ENCODE assay signal across 9 cellular contexts in genomic region chr10:89367529-89367928, GRCh38. TPM values are rescaled to one million over a fixed set of nuclear protein-coding genes. Genes with fewer than 3 reads are reported as not detected.
DNase-seq lines count a peak whose midpoint lies in the region; ATAC-seq, FAIRE-seq and TF ChIP-seq lines count a peak whose summit lies in the region.
"Had no signal": no experiment of that assay in that cellular context is flagged by ENCODE, and none has a peak within 500 bp of the region (broad histone marks: within the 10 kb centered on the region; RNA-seq: fewer than 3 reads in every experiment).

No MANE protein-coding gene starts in this region.

- 52% methylated on average over 4 of the region's 4 CpGs for WGBS in right cardiac atrium

- H3K4me1 ChIP-seq in right cardiac atrium (ENCODE audit: control insufficient read depth, insufficient read depth, low read length) (peaks cover 14% of the 10 kb centered on the region), gastrocnemius medialis (peaks cover 0 to 12% of the 10 kb centered on the region in 2 donors)

- no peaks in the 10 kb centered on the region for H3K27me3 ChIP-seq in right cardiac atrium (ENCODE audit: control insufficient read depth, insufficient read depth)
- no peaks in the 10 kb centered on the region for H3K27me3 ChIP-seq in gastrocnemius medialis

- H3K9me3 ChIP-seq in right cardiac atrium (ENCODE audit: control insufficient read depth, low read length) (no peaks in the 10 kb centered on the region), gastrocnemius medialis (no peaks in the 10 kb centered on the region)

- intact Hi-C loops in right cardiac atrium (cut with DNase I) (no loop called here), gastrocnemius medialis (cut with DNase I; ENCODE audit: low total_unique reads) (no loop called here)

- DNase-seq in GM12865 (ENCODE audit: low read depth) (peak; percentile 88), right cardiac atrium (no peak), urothelium cell line (ENCODE audit: low spot score) (no peak), SK-N-DZ (ENCODE audit: low spot score) (no peak), HK-2 (ENCODE audit: unreplicated experiment) (no peak), gastrocnemius medialis (no peak)
- DNase-seq: NCI-H446 had no signal

- TF ChIP-seq POLR2A in gastrocnemius medialis (IDR thresholded peaks at IDR 0.05) = no peak

- H3K27ac ChIP-seq in right cardiac atrium (ENCODE audit: low read length) = peak overlapping the region; percentile 23
- H3K27ac ChIP-seq in gastrocnemius medialis = no peak overlapping the region

- ATAC-seq in GM19467 (IDR thresholded peaks at IDR 0.05; ENCODE audit: unreplicated experiment) (peak; percentile 54), HG03432 (IDR thresholded peaks at IDR 0.05; ENCODE audit: unreplicated experiment) (peak; percentile 76), right cardiac atrium (peak in 1 of 2 donors; percentile 50), gastrocnemius medialis (no peak)

- H3K4me3 ChIP-seq in GM12865 (ENCODE audit: low read depth, low read length) = no peak overlapping the region
- no peak overlapping the region for H3K4me3 ChIP-seq in right cardiac atrium (ENCODE audit: low read length)
- no peak overlapping the region for H3K4me3 ChIP-seq in gastrocnemius medialis

- no peaks in the 10 kb centered on the region for H3K36me3 ChIP-seq in gastrocnemius medialis

- no peak for FAIRE-seq in urothelium cell line (lab: Jason Lieb, UNC)

- no peak for TF ChIP-seq CTCF in GM12865 (IDR thresholded peaks at IDR 0.05; ENCODE audit: insufficient read depth, low read depth, low read length, missing control alignments)
- TF ChIP-seq CTCF in gastrocnemius medialis (IDR thresholded peaks at IDR 0.05 in 4 of 5, conservative IDR thresholded peaks at IDR 0.05 in 1 of 5) = no peak

- in situ Hi-C loops in gastrocnemius medialis (cut with MboI; ENCODE audit: low sequenced_read_pairs in 4 of 4) = no loop called here

RNA-seq across cellular contexts. Expression of gene IFIT1B, which starts 10.3 kb away (rescaled TPM):
- total RNA-seq in right cardiac atrium (not detected), gastrocnemius medialis (not detected)
- polyA plus RNA-seq in right cardiac atrium = not detected
- polyA plus RNA-seq in SK-N-DZ (2014; cell fraction: cytosol; rRNA removed) = not detected in 2 replicates
- not detected in 2 replicates for polyA plus RNA-seq in SK-N-DZ (2014; cell fraction: nucleus; rRNA removed)

RNA-seq across cellular contexts. Expression of gene IFIT1, which starts 24.9 kb away (rescaled TPM):
- total RNA-seq in right cardiac atrium (10 to 100 TPM; 12.6 to 41.2 (median 29.0) TPM), gastrocnemius medialis (1 to 10 TPM; 1.8 to 8.9 (median 3.0) TPM)
- polyA plus RNA-seq in right cardiac atrium = 35.9 TPM
- polyA plus RNA-seq in SK-N-DZ (2014; cell fraction: cytosol; rRNA removed) = not detected in 2 replicates
- polyA plus RNA-seq in SK-N-DZ (2014; cell fraction: nucleus; rRNA removed) = 0.12 TPM in 1 of 2 replicates, not detected in the other

RNA-seq across cellular contexts. Expression of gene IFIT3, which starts 39.7 kb away (rescaled TPM):
- total RNA-seq in right cardiac atrium (10 to 100 TPM in 3 of 4 donors, 1 to 10 TPM in 1; 8.1 to 14.9 (median 13.7) TPM), gastrocnemius medialis (1 to 10 TPM; 2.2 to 8.9 (median 3.7) TPM)
- polyA plus RNA-seq in right cardiac atrium = 10.2 TPM
- polyA plus RNA-seq in SK-N-DZ (2014; cell fraction: cytosol; rRNA removed) = not detected in 2 replicates
- polyA plus RNA-seq in SK-N-DZ (2014; cell fraction: nucleus; rRNA removed) = not detected in 2 replicates

RNA-seq across cellular contexts. Expression of gene IFIT5, which starts 46.8 kb away (rescaled TPM):
- total RNA-seq in right cardiac atrium = 10 to 100 TPM; 12.2 to 16.7 (median 16.3) TPM
- 9.2 TPM for polyA plus RNA-seq in right cardiac atrium
- polyA plus RNA-seq in SK-N-DZ (2014; cell fraction: cytosol; rRNA removed) = 18.7 and 19.6 TPM in 2 replicates
- polyA plus RNA-seq in SK-N-DZ (2014; cell fraction: nucleus; rRNA removed) = 9.8 and 13.9 TPM in 2 replicates
- total RNA-seq in gastrocnemius medialis = 1 to 10 TPM; 2.4 to 5.5 (median 3.3) TPM

Comparison
In these comparisons a context has a peak if more than half of its experiments do, and no peak if none do; other contexts are left out.
1. ATAC-seq: peak in GM19467 (single experiment) and HG03432 (single experiment); none in gastrocnemius medialis (0 of 2).